18 cellular contexts compared by ENCODE assay signal in genomic region chr3:16478516-16478915, GRCh38. TPM values are rescaled to one million over a fixed set of nuclear protein-coding genes. Genes with fewer than 3 reads are reported as not detected.
A peak's percentile ranks its signal among the peaks of the same experiment; 100 is the strongest.
DNase-seq lines count a peak whose midpoint lies in the region; ATAC-seq, FAIRE-seq and TF ChIP-seq lines count a peak whose summit lies in the region.
"Had no signal": no experiment of that assay in that cellular context is flagged by ENCODE, and none has a peak within 500 bp of the region (broad histone marks: within the 10 kb centered on the region; RNA-seq: fewer than 3 reads in every experiment).

No MANE protein-coding gene starts in this region.

- H3K4me2 ChIP-seq in astrocyte (ENCODE audit: low read length), result peak overlapping the region; percentile 12
- H3K4me2 ChIP-seq: BLaER1 had no signal

- TF ChIP-seq CTCF in astrocyte (IDR thresholded peaks at IDR 0.05; ENCODE audit: insufficient read depth, low read depth, low read length) (no peak), progenitor cell of endocrine pancreas (IDR thresholded peaks at IDR 0.05; ENCODE audit: unreplicated experiment) (no peak)

- H3K27ac ChIP-seq in ACC112 (ENCODE audit: low read depth, low read length) (peak overlapping the region; percentile 78), astrocyte (ENCODE audit: low read depth, low read length) (peak overlapping the region; percentile 77)
- H3K27ac ChIP-seq: BLaER1, HL-60, parathyroid adenoma, Peyer's patch, vagina had no signal

- no peak overlapping the region for H2AFZ ChIP-seq in ACC112 (ENCODE audit: low read length, unreplicated experiment)
- H2AFZ ChIP-seq in astrocyte (ENCODE audit: low read depth, low read length), result no peak overlapping the region
- H2AFZ ChIP-seq: parathyroid adenoma had no signal

- H3K4me3 Mint-ChIP-seq in astrocyte (ENCODE audit: unreplicated experiment), result no peak overlapping the region
- no peak overlapping the region for H3K4me3 Mint-ChIP-seq in progenitor cell of endocrine pancreas (ENCODE audit: low read depth)
- H3K4me3 Mint-ChIP-seq: memory B cell; stimulated activated effector memory CD8-positive, alpha-beta T cell treated with anti-CD3 and anti-CD28 coated beads, Interleukin-12 subunit alpha, Interleukin-12 subunit beta, amount 100 ng/mL, for 72 hours had no signal

- ATAC-seq in left cardiac atrium (peak; percentile 34 to 64), GM21526 (IDR thresholded peaks at IDR 0.05; ENCODE audit: low FRiP score, unreplicated experiment) (no peak)
- ATAC-seq: stimulated activated effector memory CD8-positive, alpha-beta T cell treated with anti-CD3 and anti-CD28 coated beads, Interleukin-12 subunit alpha, Interleukin-12 subunit beta, amount 100 ng/mL, for 72 hours had no signal

- H3K9me3 Mint-ChIP-seq in astrocyte (ENCODE audit: unreplicated experiment), result peaks cover 6% of the 10 kb centered on the region
- H3K9me3 Mint-ChIP-seq in progenitor cell of endocrine pancreas (ENCODE audit: low read depth), result peaks cover 3% of the 10 kb centered on the region
- H3K9me3 Mint-ChIP-seq: stimulated activated effector memory CD8-positive, alpha-beta T cell treated with anti-CD3 and anti-CD28 coated beads, Interleukin-12 subunit alpha, Interleukin-12 subunit beta, amount 100 ng/mL, for 72 hours had no signal

- peak; percentile 57 for DNase-seq in GM04504 (ENCODE audit: low read depth)
- peak; percentile 88 for DNase-seq in astrocyte (ENCODE audit: low read depth)
- no peak for DNase-seq in left cardiac atrium
- no peak for DNase-seq in KG1 (lab: John Stamatoyannopoulos, UW)
- no peak for DNase-seq in amniotic stem cell (lab: John Stamatoyannopoulos, UW)
- DNase-seq in progenitor cell of endocrine pancreas (ENCODE audit: low spot score, unreplicated experiment), result no peak
- DNase-seq: effector CD8-positive, alpha-beta T cell; NCI-H345; Peyer's patch; stimulated activated CD4-positive, alpha-beta T cell treated with anti-CD3 and anti-CD28 coated beads, Interleukin-2, amount 100 ng/mL, for 24 hours had no signal

- H4K20me1 ChIP-seq in astrocyte (ENCODE audit: insufficient read depth, low read length), result peaks cover 4% of the 10 kb centered on the region

- H3K4me1 ChIP-seq in ACC112 (ENCODE audit: control insufficient read depth, insufficient read depth, low read length, unreplicated experiment) (peaks cover 84% of the 10 kb centered on the region), astrocyte (ENCODE audit: insufficient read depth, low read length) (peaks cover 84% of the 10 kb centered on the region)
- H3K4me1 ChIP-seq: parathyroid adenoma had no signal

- no peak for FAIRE-seq in astrocyte (lab: Jason Lieb, UNC)

- H3K9me3 ChIP-seq in astrocyte (ENCODE audit: insufficient read depth, low read depth, low read length), result no peaks in the 10 kb centered on the region
- H3K9me3 ChIP-seq: Peyer's patch, vagina had no signal

- H3K4me1 Mint-ChIP-seq in astrocyte (ENCODE audit: low read depth, unreplicated experiment) (peaks cover 84% of the 10 kb centered on the region), progenitor cell of endocrine pancreas (ENCODE audit: low read depth) (peaks cover 36% of the 10 kb centered on the region)

- no peaks in the 10 kb centered on the region for H3K27me3 ChIP-seq in ACC112 (ENCODE audit: insufficient read depth, low read length)
- no peaks in the 10 kb centered on the region for H3K27me3 ChIP-seq in astrocyte (ENCODE audit: insufficient read depth, low read length)
- H3K27me3 ChIP-seq: BLaER1, Peyer's patch, vagina had no signal

- H3K4me3 ChIP-seq in ACC112 (ENCODE audit: low read depth, low read length), result no peak overlapping the region
- no peak overlapping the region for H3K4me3 ChIP-seq in astrocyte (ENCODE audit: insufficient read depth, low read depth, low read length)
- H3K4me3 ChIP-seq: BLaER1, Peyer's patch, vagina had no signal

- peak overlapping the region; percentile 30 for H3K9ac ChIP-seq in astrocyte (ENCODE audit: low read length)
- H3K9ac ChIP-seq: BLaER1, parathyroid adenoma had no signal

- H3K36me3 Mint-ChIP-seq in astrocyte (ENCODE audit: low read depth, unreplicated experiment), result peaks cover 21% of the 10 kb centered on the region
- no peaks in the 10 kb centered on the region for H3K36me3 Mint-ChIP-seq in progenitor cell of endocrine pancreas (ENCODE audit: insufficient read depth)

- H3K36me3 ChIP-seq in ACC112 (ENCODE audit: insufficient read depth, low read length) (0 out of 2 replicates have a peak, but pooled peaks cover 4% of the 10 kb centered on the region), astrocyte (ENCODE audit: insufficient read depth, low read length) (no peaks in the 10 kb centered on the region)
- H3K36me3 ChIP-seq: Peyer's patch, vagina had no signal

- H3K27ac Mint-ChIP-seq in astrocyte (ENCODE audit: unreplicated experiment) (peak overlapping the region; percentile 71), progenitor cell of endocrine pancreas (no peak overlapping the region)
- H3K27ac Mint-ChIP-seq: memory B cell; stimulated activated effector memory CD8-positive, alpha-beta T cell treated with anti-CD3 and anti-CD28 coated beads, Interleukin-12 subunit alpha, Interleukin-12 subunit beta, amount 100 ng/mL, for 72 hours had no signal

- H3K79me2 ChIP-seq in ACC112 (ENCODE audit: control insufficient read depth, insufficient read depth, low read length, unreplicated experiment) (peaks cover 39% of the 10 kb centered on the region), astrocyte (ENCODE audit: insufficient read depth, low read length) (peaks cover 58% of the 10 kb centered on the region)
- H3K79me2 ChIP-seq: parathyroid adenoma had no signal

- intact Hi-C loops in left cardiac atrium (cut with DNase I), result no loop called here

- H3K27me3 Mint-ChIP-seq in astrocyte (ENCODE audit: low read depth, unreplicated experiment) (no peaks in the 10 kb centered on the region), progenitor cell of endocrine pancreas (peaks cover 12% of the 10 kb centered on the region)

RNA-seq across cellular contexts. Expression of gene RFTN1, which starts 35.0 kb away (rescaled TPM):
- 49.5 and 56.8 TPM in 2 replicates for total RNA-seq in astrocyte
- 10 to 100 TPM; 28.0 to 28.8 TPM for total RNA-seq in left cardiac atrium
- 0.73 and 0.96 TPM in 2 replicates for total RNA-seq in progenitor cell of endocrine pancreas

Comparison
In these comparisons a context has a peak if more than half of its experiments do, and no peak if none do; other contexts are left out.
1. DNase-seq: peak in GM04504 (single experiment) and astrocyte (single experiment); none in left cardiac atrium (single experiment), KG1 (single experiment), amniotic stem cell (single experiment) and progenitor cell of endocrine pancreas (single experiment).
2. RNA of gene RFTN1, which starts 35.0 kb away (total RNA-seq): 49.5 to 56.8 TPM in astrocyte and 28.0 to 28.8 TPM in left cardiac atrium; 0.73 to 0.96 TPM in progenitor cell of endocrine pancreas; every median in the first group is over 10 times any median in the second.